In the genomic region with DNA sequence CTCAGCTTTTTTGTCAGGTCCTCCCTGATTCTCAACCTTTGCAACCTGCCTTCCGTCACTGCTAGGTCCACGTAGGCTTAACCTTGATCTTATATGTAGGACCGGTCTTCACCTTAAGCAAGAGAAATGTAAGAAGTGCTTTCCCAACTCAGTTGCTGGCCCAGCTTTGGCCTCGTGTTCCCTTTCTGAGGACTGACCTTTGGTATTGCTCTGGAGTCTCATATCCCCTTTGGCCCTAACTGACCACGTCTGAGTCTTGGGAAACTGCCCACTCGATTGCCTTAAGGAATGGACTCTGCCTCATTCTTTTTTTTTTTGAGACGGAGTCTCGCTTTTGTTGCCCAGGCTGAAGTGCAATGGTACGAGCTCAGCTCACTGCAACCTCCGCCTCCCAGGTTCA, we compare ENCODE assay signal across 23 cellular contexts. TPM values are rescaled to one million over a fixed set of nuclear protein-coding genes. Genes with fewer than 3 reads are reported as not detected.
"Had no signal": no experiment of that assay in that cellular context is flagged by ENCODE, and none has a peak within 500 bp of the region (broad histone marks: within the 10 kb centered on the region; RNA-seq: fewer than 3 reads in every experiment).

No MANE protein-coding gene starts in this region.

- DNase-seq: Kasumi-1, MM.1S, NCI-H1092 treated with DMSO at 0.1 percent for 48 hours, NCI-H1436, NCI-H187, NCI-H2029 treated with DMSO at 0.1 percent for 48 hours, NCI-H2171 treated with DMSO at 0.1 percent for 48 hours, NCI-H345, NCI-H524, NCI-H69, NCI-H774, Right ventricle myocardium superior, RPMI8226, SIG-M5 had no signal

- H3K9ac ChIP-seq: KMS-11 had no signal

- H3K36me3 ChIP-seq: SJSA1 had no signal

- H3K4me3 ChIP-seq: K562, SJSA1, SK-N-MC had no signal

- FAIRE-seq: K562, RCC 7860 had no signal

- H3K9me3 ChIP-seq: SJSA1 had no signal

- ATAC-seq: K562 had no signal

- H3K27me3 ChIP-seq: SJSA1 had no signal

- H3K27ac ChIP-seq: KMS-11, SJSA1, SK-N-MC had no signal

- H3K4me1 ChIP-seq: SJSA1 had no signal

RNA-seq across cellular contexts. Expression of a gene that starts 8.0 kb away (rescaled TPM):
- total RNA-seq: HT-29, K562, M059J, NCI-H460, Right ventricle myocardium superior, SJSA1 had no signal
- polyA plus RNA-seq: IgD-negative memory B cell, K562 had no signal

RNA-seq across cellular contexts. Expression of a gene that starts 28.6 kb away (rescaled TPM):
- total RNA-seq: K562 had no signal
- polyA plus RNA-seq: K562 had no signal

RNA-seq across cellular contexts. Expression of a gene that starts 51.3 kb away (rescaled TPM):
- total RNA-seq: K562 had no signal
